ENCODE assay signal across 1 cellular context in the genomic region with DNA sequence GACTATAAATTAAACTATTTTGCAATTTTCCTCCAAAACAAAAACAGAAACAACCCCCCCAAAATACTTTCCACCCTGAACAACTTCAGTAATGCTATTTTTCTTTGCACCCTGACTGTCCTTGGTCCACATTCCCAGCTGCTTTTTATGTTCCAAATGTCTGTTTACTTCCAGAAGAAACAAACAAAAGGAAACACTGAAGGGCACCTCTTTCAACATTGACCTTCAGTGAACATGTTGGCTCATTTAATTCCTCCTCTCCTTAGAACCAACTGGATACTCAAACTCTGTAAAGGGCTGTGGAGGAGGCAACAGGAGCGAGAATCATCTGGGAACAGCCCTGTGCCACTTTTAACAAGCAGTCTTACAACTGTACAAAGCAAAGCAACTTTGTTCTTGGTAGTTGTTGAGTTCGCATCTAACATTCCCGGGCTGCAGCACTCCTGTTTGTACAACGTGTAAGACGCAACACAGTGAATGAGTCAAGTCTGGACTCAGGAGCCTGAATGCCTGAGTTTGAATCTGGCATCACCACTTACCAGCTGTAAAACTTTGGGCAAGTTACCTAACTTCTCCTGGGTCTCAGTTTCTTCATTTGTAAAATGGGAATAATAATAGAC.
TF ChIP-seq lines count a peak whose summit lies in the region.

No MANE protein-coding gene starts in this region.

TF ChIP-seq in HepG2, 621 proteins besides CTCF, POLR2A, EP300 and RAD21 (continued from another document and continues in another):
- TF ChIP-seq ZNF672 (CRISPR knock-in tag; IDR thresholded peaks at IDR 0.05) (no peak), ZFP90 (CRISPR knock-in tag; IDR thresholded peaks at IDR 0.05; ENCODE audit: borderline replicate concordance) (peak; percentile 33; the same call in 1 of the 2 replicates), ZNF180 (CRISPR knock-in tag; IDR thresholded peaks at IDR 0.05; ENCODE audit: borderline replicate concordance, low read depth) (no peak), ZFP36 (IDR thresholded peaks at IDR 0.05; ENCODE audit: borderline replicate concordance, low read depth, low read length, partially characterized antibody) (no peak), TAF1 (CRISPR knock-in tag; IDR thresholded peaks at IDR 0.05) (no peak), MBD4 (IDR thresholded peaks at IDR 0.05; ENCODE audit: borderline replicate concordance, low read length) (no peak), ZNF547 (CRISPR knock-in tag; IDR thresholded peaks at IDR 0.05) (no peak), ZNF883 (CRISPR knock-in tag; IDR thresholded peaks at IDR 0.05; ENCODE audit: not compliant biosample characterization) (no peak), ZNF776 (CRISPR knock-in tag; IDR thresholded peaks at IDR 0.05) (no peak), KDM6A (CRISPR knock-in tag; IDR thresholded peaks at IDR 0.05; ENCODE audit: low read depth) (0 out of 2 replicates have a peak, but pooled peaks have one; percentile 12), NFRKB (IDR thresholded peaks at IDR 0.05) (no peak), MIER2 (CRISPR knock-in tag; IDR thresholded peaks at IDR 0.05) (no peak), CBFB (CRISPR knock-in tag; IDR thresholded peaks at IDR 0.05) (no peak), ARHGAP35 (CRISPR knock-in tag; IDR thresholded peaks at IDR 0.05; ENCODE audit: borderline replicate concordance) (no peak), SP140L (CRISPR knock-in tag; IDR thresholded peaks at IDR 0.05; ENCODE audit: borderline replicate concordance) (no peak), FOXJ3 (CRISPR knock-in tag; IDR thresholded peaks at IDR 0.05; ENCODE audit: borderline replicate concordance) (peak; percentile 61; the same call in 1 of the 2 replicates), NKX3-1 (CRISPR knock-in tag; IDR thresholded peaks at IDR 0.05) (no peak), TMF1 (CRISPR knock-in tag; IDR thresholded peaks at IDR 0.05; ENCODE audit: low read depth) (no peak), KMT2B (CRISPR knock-in tag; IDR thresholded peaks at IDR 0.05) (no peak), MTF1 (CRISPR knock-in tag; IDR thresholded peaks at IDR 0.05) (no peak), RXRB (CRISPR knock-in tag; IDR thresholded peaks at IDR 0.05; ENCODE audit: borderline replicate concordance) (no peak; the same call in 1 of the 2 replicates), MEF2D (CRISPR knock-in tag; IDR thresholded peaks at IDR 0.05) (no peak), NCOA1 (CRISPR knock-in tag; IDR thresholded peaks at IDR 0.05) (no peak), CREM (IDR thresholded peaks at IDR 0.05) (peak; percentile 28; the same call in 1 of the 2 replicates), CREM (CRISPR knock-in tag; IDR thresholded peaks at IDR 0.05) (no peak), TCF7L2 (IDR thresholded peaks at IDR 0.05; ENCODE audit: low read depth, low read length) (no peak), ZNF644 (CRISPR knock-in tag; IDR thresholded peaks at IDR 0.05; ENCODE audit: low read depth) (peak; percentile 20; the same call in 1 of the 2 replicates), ZNF775 (CRISPR knock-in tag; IDR thresholded peaks at IDR 0.05; ENCODE audit: borderline replicate concordance) (no peak), SMAD9 (CRISPR knock-in tag; IDR thresholded peaks at IDR 0.05) (no peak), NR2F6 (IDR thresholded peaks at IDR 0.05) (peak; percentile 31; the same call in 1 of the 2 replicates), NR2F6 (CRISPR knock-in tag; IDR thresholded peaks at IDR 0.05) (no peak), ZNF780A (CRISPR knock-in tag; IDR thresholded peaks at IDR 0.05) (no peak), ZNF713 (CRISPR knock-in tag; IDR thresholded peaks at IDR 0.05) (no peak), HNRNPH1 (optimal IDR thresholded peaks at IDR 0.05; ENCODE audit: low read depth, low read length) (no peak), RFX1 (IDR thresholded peaks at IDR 0.05) (no peak), PAF1 (CRISPR knock-in tag; IDR thresholded peaks at IDR 0.05) (no peak), ZFY (CRISPR knock-in tag; IDR thresholded peaks at IDR 0.05) (no peak)
- TF ChIP-seq, protein P1, sequence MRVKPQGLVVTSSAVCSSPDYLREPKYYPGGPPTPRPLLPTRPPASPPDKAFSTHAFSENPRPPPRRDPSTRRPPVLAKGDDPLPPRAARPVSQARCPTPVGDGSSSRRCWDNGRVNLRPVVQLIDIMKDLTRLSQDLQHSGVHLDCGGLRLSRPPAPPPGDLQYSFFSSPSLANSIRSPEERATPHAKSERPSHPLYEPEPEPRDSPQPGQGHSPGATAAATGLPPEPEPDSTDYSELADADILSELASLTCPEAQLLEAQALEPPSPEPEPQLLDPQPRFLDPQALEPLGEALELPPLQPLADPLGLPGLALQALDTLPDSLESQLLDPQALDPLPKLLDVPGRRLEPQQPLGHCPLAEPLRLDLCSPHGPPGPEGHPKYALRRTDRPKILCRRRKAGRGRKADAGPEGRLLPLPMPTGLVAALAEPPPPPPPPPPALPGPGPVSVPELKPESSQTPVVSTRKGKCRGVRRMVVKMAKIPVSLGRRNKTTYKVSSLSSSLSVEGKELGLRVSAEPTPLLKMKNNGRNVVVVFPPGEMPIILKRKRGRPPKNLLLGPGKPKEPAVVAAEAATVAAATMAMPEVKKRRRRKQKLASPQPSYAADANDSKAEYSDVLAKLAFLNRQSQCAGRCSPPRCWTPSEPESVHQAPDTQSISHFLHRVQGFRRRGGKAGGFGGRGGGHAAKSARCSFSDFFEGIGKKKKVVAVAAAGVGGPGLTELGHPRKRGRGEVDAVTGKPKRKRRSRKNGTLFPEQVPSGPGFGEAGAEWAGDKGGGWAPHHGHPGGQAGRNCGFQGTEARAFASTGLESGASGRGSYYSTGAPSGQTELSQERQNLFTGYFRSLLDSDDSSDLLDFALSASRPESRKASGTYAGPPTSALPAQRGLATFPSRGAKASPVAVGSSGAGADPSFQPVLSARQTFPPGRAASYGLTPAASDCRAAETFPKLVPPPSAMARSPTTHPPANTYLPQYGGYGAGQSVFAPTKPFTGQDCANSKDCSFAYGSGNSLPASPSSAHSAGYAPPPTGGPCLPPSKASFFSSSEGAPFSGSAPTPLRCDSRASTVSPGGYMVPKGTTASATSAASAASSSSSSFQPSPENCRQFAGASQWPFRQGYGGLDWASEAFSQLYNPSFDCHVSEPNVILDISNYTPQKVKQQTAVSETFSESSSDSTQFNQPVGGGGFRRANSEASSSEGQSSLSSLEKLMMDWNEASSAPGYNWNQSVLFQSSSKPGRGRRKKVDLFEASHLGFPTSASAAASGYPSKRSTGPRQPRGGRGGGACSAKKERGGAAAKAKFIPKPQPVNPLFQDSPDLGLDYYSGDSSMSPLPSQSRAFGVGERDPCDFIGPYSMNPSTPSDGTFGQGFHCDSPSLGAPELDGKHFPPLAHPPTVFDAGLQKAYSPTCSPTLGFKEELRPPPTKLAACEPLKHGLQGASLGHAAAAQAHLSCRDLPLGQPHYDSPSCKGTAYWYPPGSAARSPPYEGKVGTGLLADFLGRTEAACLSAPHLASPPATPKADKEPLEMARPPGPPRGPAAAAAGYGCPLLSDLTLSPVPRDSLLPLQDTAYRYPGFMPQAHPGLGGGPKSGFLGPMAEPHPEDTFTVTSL (CRISPR knock-in tag; IDR thresholded peaks at IDR 0.05; ENCODE audit: borderline replicate concordance), result peak; percentile 75; the same call in 1 of the 2 replicates
- TF ChIP-seq, protein P2, sequence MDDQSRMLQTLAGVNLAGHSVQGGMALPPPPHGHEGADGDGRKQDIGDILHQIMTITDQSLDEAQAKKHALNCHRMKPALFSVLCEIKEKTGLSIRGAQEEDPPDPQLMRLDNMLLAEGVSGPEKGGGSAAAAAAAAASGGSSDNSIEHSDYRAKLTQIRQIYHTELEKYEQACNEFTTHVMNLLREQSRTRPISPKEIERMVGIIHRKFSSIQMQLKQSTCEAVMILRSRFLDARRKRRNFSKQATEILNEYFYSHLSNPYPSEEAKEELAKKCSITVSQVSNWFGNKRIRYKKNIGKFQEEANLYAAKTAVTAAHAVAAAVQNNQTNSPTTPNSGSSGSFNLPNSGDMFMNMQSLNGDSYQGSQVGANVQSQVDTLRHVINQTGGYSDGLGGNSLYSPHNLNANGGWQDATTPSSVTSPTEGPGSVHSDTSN (CRISPR knock-in tag; IDR thresholded peaks at IDR 0.05; ENCODE audit: borderline replicate concordance), result no peak
- TF ChIP-seq, protein P3, sequence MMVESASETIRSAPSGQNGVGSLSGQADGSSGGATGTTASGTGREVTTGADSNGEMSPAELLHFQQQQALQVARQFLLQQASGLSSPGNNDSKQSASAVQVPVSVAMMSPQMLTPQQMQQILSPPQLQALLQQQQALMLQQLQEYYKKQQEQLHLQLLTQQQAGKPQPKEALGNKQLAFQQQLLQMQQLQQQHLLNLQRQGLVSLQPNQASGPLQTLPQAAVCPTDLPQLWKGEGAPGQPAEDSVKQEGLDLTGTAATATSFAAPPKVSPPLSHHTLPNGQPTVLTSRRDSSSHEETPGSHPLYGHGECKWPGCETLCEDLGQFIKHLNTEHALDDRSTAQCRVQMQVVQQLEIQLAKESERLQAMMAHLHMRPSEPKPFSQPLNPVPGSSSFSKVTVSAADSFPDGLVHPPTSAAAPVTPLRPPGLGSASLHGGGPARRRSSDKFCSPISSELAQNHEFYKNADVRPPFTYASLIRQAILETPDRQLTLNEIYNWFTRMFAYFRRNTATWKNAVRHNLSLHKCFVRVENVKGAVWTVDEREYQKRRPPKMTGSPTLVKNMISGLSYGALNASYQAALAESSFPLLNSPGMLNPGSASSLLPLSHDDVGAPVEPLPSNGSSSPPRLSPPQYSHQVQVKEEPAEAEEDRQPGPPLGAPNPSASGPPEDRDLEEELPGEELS (CRISPR knock-in tag; IDR thresholded peaks at IDR 0.05), result peak; percentile 87
- TF ChIP-seq, protein P4, sequence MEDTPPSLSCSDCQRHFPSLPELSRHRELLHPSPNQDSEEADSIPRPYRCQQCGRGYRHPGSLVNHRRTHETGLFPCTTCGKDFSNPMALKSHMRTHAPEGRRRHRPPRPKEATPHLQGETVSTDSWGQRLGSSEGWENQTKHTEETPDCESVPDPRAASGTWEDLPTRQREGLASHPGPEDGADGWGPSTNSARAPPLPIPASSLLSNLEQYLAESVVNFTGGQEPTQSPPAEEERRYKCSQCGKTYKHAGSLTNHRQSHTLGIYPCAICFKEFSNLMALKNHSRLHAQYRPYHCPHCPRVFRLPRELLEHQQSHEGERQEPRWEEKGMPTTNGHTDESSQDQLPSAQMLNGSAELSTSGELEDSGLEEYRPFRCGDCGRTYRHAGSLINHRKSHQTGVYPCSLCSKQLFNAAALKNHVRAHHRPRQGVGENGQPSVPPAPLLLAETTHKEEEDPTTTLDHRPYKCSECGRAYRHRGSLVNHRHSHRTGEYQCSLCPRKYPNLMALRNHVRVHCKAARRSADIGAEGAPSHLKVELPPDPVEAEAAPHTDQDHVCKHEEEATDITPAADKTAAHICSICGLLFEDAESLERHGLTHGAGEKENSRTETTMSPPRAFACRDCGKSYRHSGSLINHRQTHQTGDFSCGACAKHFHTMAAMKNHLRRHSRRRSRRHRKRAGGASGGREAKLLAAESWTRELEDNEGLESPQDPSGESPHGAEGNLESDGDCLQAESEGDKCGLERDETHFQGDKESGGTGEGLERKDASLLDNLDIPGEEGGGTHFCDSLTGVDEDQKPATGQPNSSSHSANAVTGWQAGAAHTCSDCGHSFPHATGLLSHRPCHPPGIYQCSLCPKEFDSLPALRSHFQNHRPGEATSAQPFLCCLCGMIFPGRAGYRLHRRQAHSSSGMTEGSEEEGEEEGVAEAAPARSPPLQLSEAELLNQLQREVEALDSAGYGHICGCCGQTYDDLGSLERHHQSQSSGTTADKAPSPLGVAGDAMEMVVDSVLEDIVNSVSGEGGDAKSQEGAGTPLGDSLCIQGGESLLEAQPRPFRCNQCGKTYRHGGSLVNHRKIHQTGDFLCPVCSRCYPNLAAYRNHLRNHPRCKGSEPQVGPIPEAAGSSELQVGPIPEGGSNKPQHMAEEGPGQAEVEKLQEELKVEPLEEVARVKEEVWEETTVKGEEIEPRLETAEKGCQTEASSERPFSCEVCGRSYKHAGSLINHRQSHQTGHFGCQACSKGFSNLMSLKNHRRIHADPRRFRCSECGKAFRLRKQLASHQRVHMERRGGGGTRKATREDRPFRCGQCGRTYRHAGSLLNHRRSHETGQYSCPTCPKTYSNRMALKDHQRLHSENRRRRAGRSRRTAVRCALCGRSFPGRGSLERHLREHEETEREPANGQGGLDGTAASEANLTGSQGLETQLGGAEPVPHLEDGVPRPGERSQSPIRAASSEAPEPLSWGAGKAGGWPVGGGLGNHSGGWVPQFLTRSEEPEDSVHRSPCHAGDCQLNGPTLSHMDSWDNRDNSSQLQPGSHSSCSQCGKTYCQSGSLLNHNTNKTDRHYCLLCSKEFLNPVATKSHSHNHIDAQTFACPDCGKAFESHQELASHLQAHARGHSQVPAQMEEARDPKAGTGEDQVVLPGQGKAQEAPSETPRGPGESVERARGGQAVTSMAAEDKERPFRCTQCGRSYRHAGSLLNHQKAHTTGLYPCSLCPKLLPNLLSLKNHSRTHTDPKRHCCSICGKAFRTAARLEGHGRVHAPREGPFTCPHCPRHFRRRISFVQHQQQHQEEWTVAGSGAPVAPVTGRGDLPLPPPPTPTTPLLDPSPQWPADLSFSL (CRISPR knock-in tag; IDR thresholded peaks at IDR 0.05), result 0 out of 2 replicates have a peak, but pooled peaks have one; percentile 30
- TF ChIP-seq, protein P5, sequence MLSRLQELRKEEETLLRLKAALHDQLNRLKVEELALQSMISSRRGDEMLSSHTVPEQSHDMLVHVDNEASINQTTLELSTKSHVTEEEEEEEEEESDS (CRISPR knock-in tag; IDR thresholded peaks at IDR 0.05; ENCODE audit: borderline replicate concordance), result no peak
- TF ChIP-seq, protein P6, sequence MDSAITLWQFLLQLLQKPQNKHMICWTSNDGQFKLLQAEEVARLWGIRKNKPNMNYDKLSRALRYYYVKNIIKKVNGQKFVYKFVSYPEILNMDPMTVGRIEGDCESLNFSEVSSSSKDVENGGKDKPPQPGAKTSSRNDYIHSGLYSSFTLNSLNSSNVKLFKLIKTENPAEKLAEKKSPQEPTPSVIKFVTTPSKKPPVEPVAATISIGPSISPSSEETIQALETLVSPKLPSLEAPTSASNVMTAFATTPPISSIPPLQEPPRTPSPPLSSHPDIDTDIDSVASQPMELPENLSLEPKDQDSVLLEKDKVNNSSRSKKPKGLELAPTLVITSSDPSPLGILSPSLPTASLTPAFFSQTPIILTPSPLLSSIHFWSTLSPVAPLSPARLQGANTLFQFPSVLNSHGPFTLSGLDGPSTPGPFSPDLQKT (CRISPR knock-in tag; IDR thresholded peaks at IDR 0.05; ENCODE audit: borderline replicate concordance), result no peak
- TF ChIP-seq, protein P7, sequence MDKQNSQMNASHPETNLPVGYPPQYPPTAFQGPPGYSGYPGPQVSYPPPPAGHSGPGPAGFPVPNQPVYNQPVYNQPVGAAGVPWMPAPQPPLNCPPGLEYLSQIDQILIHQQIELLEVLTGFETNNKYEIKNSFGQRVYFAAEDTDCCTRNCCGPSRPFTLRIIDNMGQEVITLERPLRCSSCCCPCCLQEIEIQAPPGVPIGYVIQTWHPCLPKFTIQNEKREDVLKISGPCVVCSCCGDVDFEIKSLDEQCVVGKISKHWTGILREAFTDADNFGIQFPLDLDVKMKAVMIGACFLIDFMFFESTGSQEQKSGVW (CRISPR knock-in tag; IDR thresholded peaks at IDR 0.05; ENCODE audit: borderline replicate concordance), result no peak
- TF ChIP-seq, protein P8, sequence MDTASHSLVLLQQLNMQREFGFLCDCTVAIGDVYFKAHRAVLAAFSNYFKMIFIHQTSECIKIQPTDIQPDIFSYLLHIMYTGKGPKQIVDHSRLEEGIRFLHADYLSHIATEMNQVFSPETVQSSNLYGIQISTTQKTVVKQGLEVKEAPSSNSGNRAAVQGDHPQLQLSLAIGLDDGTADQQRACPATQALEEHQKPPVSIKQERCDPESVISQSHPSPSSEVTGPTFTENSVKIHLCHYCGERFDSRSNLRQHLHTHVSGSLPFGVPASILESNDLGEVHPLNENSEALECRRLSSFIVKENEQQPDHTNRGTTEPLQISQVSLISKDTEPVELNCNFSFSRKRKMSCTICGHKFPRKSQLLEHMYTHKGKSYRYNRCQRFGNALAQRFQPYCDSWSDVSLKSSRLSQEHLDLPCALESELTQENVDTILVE (CRISPR knock-in tag; IDR thresholded peaks at IDR 0.05), result no peak
